8 cellular contexts compared by ENCODE assay signal in genomic region chr15:98649621-98649995, GRCh38. TPM values are rescaled to one million over a fixed set of nuclear protein-coding genes. Genes with fewer than 3 reads are reported as not detected.
DNase-seq lines count a peak whose midpoint lies in the region; TF ChIP-seq lines count a peak whose summit lies in the region.

No MANE protein-coding gene starts in this region.

- H3K27ac Mint-ChIP-seq in activated CD4-positive, alpha-beta T cell treated with anti-CD3 and anti-CD28 coated beads, Interleukin-2, amount 10 ng/mL, durations not matched to agents 7 days and 5 days, result peak overlapping the region; percentile 80

- H3K27ac ChIP-seq in HL-60 (replicated peaks) (peak overlapping the region; percentile 89), mesendoderm (ENCODE audit: low read depth, low read length) (peak overlapping the region; percentile 90)

- peaks cover 37% of the 10 kb centered on the region for H3K27me3 Mint-ChIP-seq in activated CD4-positive, alpha-beta T cell treated with anti-CD3 and anti-CD28 coated beads, Interleukin-2, amount 10 ng/mL, durations not matched to agents 7 days and 5 days

- H3K4me3 ChIP-seq in HL-60 (replicated peaks; ENCODE audit: insufficient read depth, low read length), result peak overlapping the region; percentile 78
- peak overlapping the region; percentile 66 for H3K4me3 ChIP-seq in mesendoderm (ENCODE audit: low read length)

- H3K36me3 Mint-ChIP-seq in activated CD4-positive, alpha-beta T cell treated with anti-CD3 and anti-CD28 coated beads, Interleukin-2, amount 10 ng/mL, durations not matched to agents 7 days and 5 days (ENCODE audit: low read depth), result no peaks in the 10 kb centered on the region

- TF ChIP-seq CTCF in HL-60 (IDR thresholded peaks at IDR 0.05; ENCODE audit: insufficient read depth, low read length), result no peak

- H3K56ac ChIP-seq in mesendoderm (ENCODE audit: low read length), result peak overlapping the region; percentile 87

- H3K79me1 ChIP-seq in mesendoderm (ENCODE audit: low read length), result no peaks in the 10 kb centered on the region

- peak; percentile 28 for DNase-seq in ACHN
- peak; percentile 29 to 60 for DNase-seq in HL-60 (ENCODE audit: low read depth in 1 of 2, low spot score in 1 of 2)
- peak; percentile 38 for DNase-seq in activated CD4-positive, alpha-beta T cell treated with anti-CD3 and anti-CD28 coated beads, Interleukin-2, amount 10 ng/mL, durations not matched to agents 7 days and 5 days
- peak; percentile 19 for DNase-seq in effector CD4-positive, alpha-beta T cell
- no peak for DNase-seq in mesendoderm
- DNase-seq in stimulated activated naive CD4-positive, alpha-beta T cell treated with Interleukin-2 at 50 U/mL for 16 hours (lab: John Stamatoyannopoulos, UW), result peak; percentile 19
- DNase-seq in NCI-H2029 (lab: John Stamatoyannopoulos, UW), result no peak
- no peak for DNase-seq in iPS-NIHi11 (ENCODE audit: low spot score)

- no peak overlapping the region for H4K5ac ChIP-seq in mesendoderm (ENCODE audit: low read length)

- no peaks in the 10 kb centered on the region for H3K36me3 ChIP-seq in mesendoderm (ENCODE audit: control insufficient read depth, insufficient read depth, low read length)

- WGBS in mesendoderm (ENCODE audit: extremely low coverage, insufficient coverage, low lambda C conversion rate), result no CpG with 5 or more reads among the region's 45 CpGs

- H2AK5ac ChIP-seq in mesendoderm (ENCODE audit: low read length), result no peak overlapping the region

- POLR2A ChIA-PET in activated CD4-positive, alpha-beta T cell treated with anti-CD3 and anti-CD28 coated beads, Interleukin-2, amount 10 ng/mL, durations not matched to agents 7 days and 5 days (lab: Charles Lee), result no interaction called here

- H3K9me3 Mint-ChIP-seq in activated CD4-positive, alpha-beta T cell treated with anti-CD3 and anti-CD28 coated beads, Interleukin-2, amount 10 ng/mL, durations not matched to agents 7 days and 5 days, result no peaks in the 10 kb centered on the region

- in situ Hi-C loops in ACHN (cut with HindIII; ENCODE audit: low pct_ligation_motif_present, low pct_unique_long_range_greater_than_20kb, low sequenced_read_pairs), result no loop called here

- H2BK5ac ChIP-seq in mesendoderm (ENCODE audit: low read length), result peak overlapping the region; percentile 59

- CTCF ChIA-PET in activated CD4-positive, alpha-beta T cell treated with anti-CD3 and anti-CD28 coated beads, Interleukin-2, amount 10 ng/mL, durations not matched to agents 7 days and 5 days (lab: Charles Lee), result no interaction called here

- peaks cover 52% of the 10 kb centered on the region for H3K79me2 ChIP-seq in mesendoderm (ENCODE audit: control insufficient read depth, insufficient read depth, low read length)

- H3K4me2 ChIP-seq in mesendoderm (ENCODE audit: low read length), result peak overlapping the region; percentile 53

- H3K27me3 ChIP-seq in HL-60 (ENCODE audit: insufficient read depth, poor library complexity, severe bottlenecking) (no peaks in the 10 kb centered on the region), mesendoderm (ENCODE audit: insufficient read depth, low read length, poor library complexity) (no peaks in the 10 kb centered on the region)

- peak overlapping the region; percentile 68 for H3K4me3 Mint-ChIP-seq in activated CD4-positive, alpha-beta T cell treated with anti-CD3 and anti-CD28 coated beads, Interleukin-2, amount 10 ng/mL, durations not matched to agents 7 days and 5 days

- H3K18ac ChIP-seq in mesendoderm (ENCODE audit: low read length), result peak overlapping the region; percentile 92

- peaks cover 2% of the 10 kb centered on the region for H3K4me1 ChIP-seq in mesendoderm (ENCODE audit: control insufficient read depth, low read depth, low read length)

- H4K8ac ChIP-seq in mesendoderm (ENCODE audit: low read depth, low read length), result no peak overlapping the region

- peak overlapping the region; percentile 53 for H3K23ac ChIP-seq in mesendoderm (ENCODE audit: low read length)

- peaks cover 47% of the 10 kb centered on the region for H3K4me1 Mint-ChIP-seq in activated CD4-positive, alpha-beta T cell treated with anti-CD3 and anti-CD28 coated beads, Interleukin-2, amount 10 ng/mL, durations not matched to agents 7 days and 5 days

- peak overlapping the region; percentile 7 for H2BK120ac ChIP-seq in mesendoderm (ENCODE audit: low read depth, low read length)

- peak overlapping the region; percentile 82 for H3K9ac ChIP-seq in mesendoderm (ENCODE audit: low read length)

- peak overlapping the region; percentile 41 for H3K4ac ChIP-seq in mesendoderm (ENCODE audit: low read depth, low read length)

- H2BK15ac ChIP-seq in mesendoderm (replicated peaks; ENCODE audit: low read depth), result no peak overlapping the region

RNA-seq across cellular contexts. Expression of gene IGF1R, which starts 1.3 kb away (rescaled TPM):
- 10 to 100 TPM; 18.8 to 24.8 TPM for total RNA-seq in activated CD4-positive, alpha-beta T cell treated with anti-CD3 and anti-CD28 coated beads, Interleukin-2, amount 10 ng/mL, durations not matched to agents 7 days and 5 days
- 42.5 TPM for polyA plus RNA-seq in mesendoderm (2013, experiment 1 of 2)
- 43.6 TPM for polyA plus RNA-seq in mesendoderm (2013, experiment 2 of 2)

Comparison
In these comparisons a context has a peak if more than half of its experiments do, and no peak if none do; other contexts are left out.
1. DNase-seq: peak in ACHN (single experiment), HL-60 (2 of 2), activated CD4-positive, alpha-beta T cell treated with anti-CD3 and anti-CD28 coated beads, Interleukin-2, amount 10 ng/mL, durations not matched to agents 7 days and 5 days (single experiment), effector CD4-positive, alpha-beta T cell (single experiment) and stimulated activated naive CD4-positive, alpha-beta T cell treated with Interleukin-2 at 50 U/mL for 16 hours (single experiment); none in mesendoderm (single experiment), NCI-H2029 (single experiment) and iPS-NIHi11 (single experiment).